ENCODE assay signal across 18 cellular contexts in genomic region chr2:133666621-133667020, GRCh38.
"Had no signal": no experiment of that assay in that cellular context is flagged by ENCODE, and none has a peak within 500 bp of the region (broad histone marks: within the 10 kb centered on the region; RNA-seq: fewer than 3 reads in every experiment).

No MANE protein-coding gene starts in this region.

- H3K4me1 ChIP-seq: adrenal gland, tibial artery had no signal

- H3K36me3 Mint-ChIP-seq: activated naive CD4-positive, alpha-beta T cell treated with anti-CD3 and anti-CD28 coated beads, Interleukin-2, amount 50 U/mL, for 72 hours had no signal

- H3K4me3 Mint-ChIP-seq: effector memory CD8-positive, alpha-beta T cell; nephron progenitor cell had no signal

- H3K27ac Mint-ChIP-seq: activated naive CD4-positive, alpha-beta T cell treated with anti-CD3 and anti-CD28 coated beads, Interleukin-2, amount 50 U/mL, for 72 hours; effector memory CD8-positive, alpha-beta T cell had no signal

- H3K27me3 Mint-ChIP-seq: effector memory CD8-positive, alpha-beta T cell had no signal

- ATAC-seq: activated naive CD4-positive, alpha-beta T cell treated with anti-CD3 and anti-CD28 coated beads, Interleukin-2, amount 50 U/mL, for 72 hours; effector memory CD8-positive, alpha-beta T cell; left cardiac atrium had no signal

- H3K4me3 ChIP-seq: adrenal gland, tibial artery had no signal

- H3K36me3 ChIP-seq: adrenal gland, tibial artery, WERI-Rb-1 had no signal

- H3K27me3 ChIP-seq: adrenal gland, tibial artery had no signal

- DNase-seq: activated CD4-positive, alpha-beta T cell treated with anti-CD3 and anti-CD28 coated beads, Interleukin-2, amount 50 U/mL, for 4 hours; activated gamma-delta T cell treated with Interleukin-2 at 50 U/mL for 16 hours; adrenal gland; effector memory CD8-positive, alpha-beta T cell; left cardiac atrium; midbrain; nephron progenitor cell; occipital lobe; retina; stimulated activated CD4-positive, alpha-beta T cell treated with anti-CD3 and anti-CD28 coated beads, Interleukin-12 subunit alpha, Interleukin-12 subunit beta, amount 100 ng/mL, for 4 hours; stimulated activated CD4-positive, alpha-beta T cell treated with anti-CD3 and anti-CD28 coated beads, Interleukin-1b, Interleukin-23, amount 100 ng/mL, for 48 hours; stimulated activated CD8-positive, alpha-beta memory T cell treated with anti-CD3 and anti-CD28 coated beads, Interleukin-4, amount 100 ng/mL, for 48 hours; stimulated activated naive CD4-positive, alpha-beta T cell treated with Interleukin-2 at 50 U/mL for 16 hours; substantia nigra; T-helper 2 cell; tibial artery; WERI-Rb-1 had no signal

- H3K27ac ChIP-seq: adrenal gland, tibial artery, WERI-Rb-1 had no signal
